9 cellular contexts compared by ENCODE assay signal in the genomic region with DNA sequence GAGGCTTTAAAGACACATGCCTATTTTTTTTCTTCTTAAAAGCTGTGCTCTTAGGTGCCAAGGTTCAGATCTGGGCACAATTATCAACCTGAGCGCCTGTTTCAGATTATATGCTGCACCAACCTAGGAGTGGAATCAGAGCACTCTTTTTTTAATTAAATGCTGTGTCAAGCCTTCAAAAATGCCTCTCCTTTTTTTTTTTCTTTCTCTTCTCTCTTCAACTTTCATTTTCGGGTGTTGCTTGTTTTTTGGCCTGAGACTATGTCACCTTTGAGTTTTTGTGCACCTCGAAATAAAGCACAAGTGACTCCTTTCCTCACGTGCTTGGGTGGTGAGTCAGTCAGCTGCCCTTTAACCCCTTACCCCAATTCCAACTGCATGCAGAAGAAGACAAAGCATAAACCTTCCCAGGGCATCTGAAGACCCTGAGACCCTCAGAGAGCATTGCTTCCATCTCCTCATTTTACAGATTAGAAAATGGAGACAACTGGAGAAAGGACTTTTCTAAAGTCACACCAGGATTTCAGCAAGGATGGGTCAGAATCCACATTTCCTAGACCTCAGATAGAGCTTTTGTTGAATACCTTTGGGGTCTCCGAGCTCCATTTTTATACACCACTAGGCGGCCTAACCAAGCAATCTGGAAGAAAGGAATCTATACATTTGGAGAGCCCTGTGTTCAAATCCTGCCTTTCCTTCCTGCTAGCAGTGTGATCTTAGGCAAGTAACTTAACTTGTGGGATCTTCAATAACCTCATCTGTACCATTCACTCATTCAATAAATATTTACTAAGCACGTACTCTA. TPM values are rescaled to one million over a fixed set of nuclear protein-coding genes. Genes with fewer than 3 reads are reported as not detected.
DNase-seq lines count a peak whose midpoint lies in the region; ATAC-seq and TF ChIP-seq lines count a peak whose summit lies in the region.
"Had no signal": no experiment of that assay in that cellular context is flagged by ENCODE, and none has a peak within 500 bp of the region (broad histone marks: within the 10 kb centered on the region; RNA-seq: fewer than 3 reads in every experiment).

No MANE protein-coding gene starts in this region.

- DNase-seq in ELR (ENCODE audit: low read depth) = peak; percentile 54
- DNase-seq in ovary = no peak
- no peak for DNase-seq in NCI-H2029 treated with DMSO at 0.1 percent for 48 hours (lab: John Stamatoyannopoulos, UW)
- no peak for DNase-seq in effector memory CD4-positive, alpha-beta T cell
- no peak for DNase-seq in posterior vena cava (ENCODE audit: low spot score)
- DNase-seq: GF-D8 had no signal

- H3K9me3 ChIP-seq in duodenal mucosa (ENCODE audit: control insufficient read depth in 1 of 2, low read length in 2 of 2) = no peaks in the 10 kb centered on the region
- no peaks in the 10 kb centered on the region for H3K9me3 ChIP-seq in ovary
- no peaks in the 10 kb centered on the region for H3K9me3 ChIP-seq in effector memory CD4-positive, alpha-beta T cell (ENCODE audit: control insufficient read depth, low read length)

- intact Hi-C loops in ovary (cut with DNase I) (loop anchor here in 1 of 4 donors (10.0 kb wide), 1 partner anchor 669 kb away; no protein-coding TSS in a partner anchor), posterior vena cava (cut with DNase I) (no loop called here)

- H3K27ac ChIP-seq in duodenal mucosa (ENCODE audit: low read depth, low read length) (no peak overlapping the region), ovary (peak overlapping the region; percentile 55 to 84)
- no peak overlapping the region for H3K27ac ChIP-seq in effector memory CD4-positive, alpha-beta T cell (ENCODE audit: insufficient read depth, low read length, poor library complexity, severe bottlenecking)

- H3K4me3 ChIP-seq in duodenal mucosa (ENCODE audit: low read depth in 1 of 2, low read length in 2 of 2) (peak overlapping the region; percentile 24 to 49), ovary (peak overlapping the region; percentile 24)
- no peak overlapping the region for H3K4me3 ChIP-seq in effector memory CD4-positive, alpha-beta T cell (ENCODE audit: insufficient read depth, low read depth, low read length, poor library complexity, severe bottlenecking)

- H3K27me3 ChIP-seq in duodenal mucosa (ENCODE audit: control insufficient read depth in 1 of 2, insufficient read depth in 2 of 2, low read length in 2 of 2) (no peaks in the 10 kb centered on the region), ovary (no peaks in the 10 kb centered on the region)
- H3K27me3 ChIP-seq in effector memory CD4-positive, alpha-beta T cell (replicated peaks; ENCODE audit: control insufficient read depth, insufficient read depth, low read length, poor library complexity, severe bottlenecking) = no peaks in the 10 kb centered on the region

- no peak for TF ChIP-seq EP300 in ovary (IDR thresholded peaks at IDR 0.05)

- no peak overlapping the region for H3K9ac ChIP-seq in duodenal mucosa (ENCODE audit: low read depth in 1 of 2, low read length in 2 of 2)

- WGBS in ovary, 3 donors = 44 to 45% (median 45%) methylated on average over 7 of the region's 7 CpGs

- no peak for TF ChIP-seq POLR2A in ovary (IDR thresholded peaks at IDR 0.05)

- ATAC-seq in HG03432 (IDR thresholded peaks at IDR 0.05; ENCODE audit: unreplicated experiment) (peak; percentile 37), GM19324 (IDR thresholded peaks at IDR 0.05; ENCODE audit: low FRiP score, unreplicated experiment) (no peak)

- H3K36me3 ChIP-seq in duodenal mucosa (ENCODE audit: control insufficient read depth in 1 of 2, insufficient read depth in 2 of 2, low read length in 2 of 2) = no peaks in the 10 kb centered on the region
- no peaks in the 10 kb centered on the region for H3K36me3 ChIP-seq in ovary
- H3K36me3 ChIP-seq in effector memory CD4-positive, alpha-beta T cell (ENCODE audit: control insufficient read depth, insufficient read depth, low read length) = no peaks in the 10 kb centered on the region

- H3K4me1 ChIP-seq in duodenal mucosa (ENCODE audit: control insufficient read depth in 1 of 2, insufficient read depth in 2 of 2, low read length in 2 of 2) (peaks cover 4 to 12% of the 10 kb centered on the region in 2 donors), ovary (ENCODE audit: insufficient read depth) (peaks cover 13% of the 10 kb centered on the region)
- H3K4me1 ChIP-seq in effector memory CD4-positive, alpha-beta T cell (ENCODE audit: control insufficient read depth, insufficient read depth, low read length, poor library complexity, severe bottlenecking) = no peaks in the 10 kb centered on the region

- no peak for TF ChIP-seq CTCF in ovary (IDR thresholded peaks at IDR 0.05)

RNA-seq across cellular contexts. Expression of gene PRICKLE2, which starts 0.6 kb away (rescaled TPM):
- total RNA-seq in ovary = 10 to 100 TPM; 22.2 to 34.8 (median 27.2) TPM
- polyA plus RNA-seq in ovary = 10 to 100 TPM in 1 of 2 donors, 1 to 10 TPM in 1; 6.3 to 18.2 TPM
- 10 to 100 TPM; 26.3 to 34.9 TPM for total RNA-seq in posterior vena cava

Comparison
In these comparisons a context has a peak if more than half of its experiments do, and no peak if none do; other contexts are left out.
1. H3K27ac ChIP-seq: peak in ovary (2 of 2); none in duodenal mucosa (single experiment) and effector memory CD4-positive, alpha-beta T cell (single experiment).